19 cellular contexts compared by ENCODE assay signal in the genomic region with DNA sequence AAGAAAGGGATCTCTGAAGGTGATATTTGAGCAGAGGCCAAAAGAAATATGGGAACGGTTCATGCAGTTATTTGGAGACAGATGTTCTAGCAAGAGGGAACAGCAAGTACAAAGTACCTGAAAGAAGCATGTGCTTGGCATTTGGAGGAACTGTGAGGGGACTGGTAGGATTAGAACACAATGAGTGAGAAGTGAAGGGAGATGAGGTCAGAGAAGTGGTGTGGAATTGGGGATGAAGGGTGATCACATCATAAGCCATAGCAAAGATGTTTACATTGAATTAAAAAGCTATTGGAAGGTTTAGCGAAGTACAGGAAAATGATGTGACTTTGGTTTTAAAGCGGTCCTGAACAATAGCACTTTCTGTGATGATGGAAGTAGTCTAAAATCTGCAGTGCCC.
A peak's percentile ranks its signal among the peaks of the same experiment; 100 is the strongest.
DNase-seq lines count a peak whose midpoint lies in the region; ATAC-seq, FAIRE-seq and TF ChIP-seq lines count a peak whose summit lies in the region.
"Had no signal": no experiment of that assay in that cellular context is flagged by ENCODE, and none has a peak within 500 bp of the region (broad histone marks: within the 10 kb centered on the region; RNA-seq: fewer than 3 reads in every experiment).

No MANE protein-coding gene starts in this region.

- TF ChIP-seq POLR2A in HepG2 (IDR thresholded peaks at IDR 0.05; ENCODE audit: insufficient read depth in 1 of 2, low read depth in 2 of 2, low read length in 2 of 2) = no peak
- no peak for TF ChIP-seq POLR2A in right lobe of liver (IDR thresholded peaks at IDR 0.05)

- DNase-seq in HepG2 (ENCODE audit: low spot score) = no peak
- DNase-seq in right lobe of liver = no peak
- peak; percentile 38 for DNase-seq in DMS79 treated with DMSO at 0.1 percent for 48 hours (lab: John Stamatoyannopoulos, UW)
- DNase-seq in WTC11 (ENCODE audit: low spot score) = no peak
- no peak for DNase-seq in HUDEP-2 (lab: John Stamatoyannopoulos, UW; ENCODE audit: unreplicated experiment in 76 of 76)
- DNase-seq in HFFc6 = no peak
- DNase-seq: C1 segment of cervical spinal cord; CD4-positive, alpha-beta memory T cell; COR-L47; DMS153; EL; GDM1; GM23248; H7; HCEC 1CT had no signal

- peaks cover 17% of the 10 kb centered on the region for H3K4me1 Mint-ChIP-seq in WTC11
- H3K4me1 Mint-ChIP-seq in HFFc6 (ENCODE audit: low read depth) = no peaks in the 10 kb centered on the region
- H3K4me1 Mint-ChIP-seq: CD4-positive, alpha-beta memory T cell had no signal

- 80% methylated on average over 3 of the region's 3 CpGs for WGBS in HepG2 (ENCODE audit: low lambda C conversion rate)
- WGBS in right lobe of liver (ENCODE audit: insufficient coverage, low coverage, low lambda C conversion rate, missing lambda C conversion rate) = 85% methylated on average over 3 of the region's 3 CpGs

- H2AFZ ChIP-seq in HepG2 (ENCODE audit: low read length) = no peak overlapping the region
- H2AFZ ChIP-seq: GM23248 had no signal

- intact Hi-C loops in HepG2 (cut with micrococcal nuclease; ENCODE audit: unreplicated experiment) = no loop called here
- intact Hi-C loops in right lobe of liver (cut with DNase I) = no loop called here

- H3K4me3 ChIP-seq in HepG2 (replicated peaks in 1 of 3; ENCODE audit: insufficient read depth in 1 of 3, low read depth in 2 of 3, low read length in 3 of 3) (no peak overlapping the region), right lobe of liver (no peak overlapping the region)
- H3K4me3 ChIP-seq: GM12878, GM23248 had no signal

- H3K36me3 ChIP-seq in HepG2 (replicated peaks in 1 of 2; ENCODE audit: control insufficient read depth in 1 of 2, insufficient read depth in 2 of 2, low read length in 2 of 2) = 0 out of 5 replicates have a peak, but pooled peaks cover 0 to 2% of the 10 kb centered on the region in 2 experiments
- no peaks in the 10 kb centered on the region for H3K36me3 ChIP-seq in right lobe of liver

- H3K27ac ChIP-seq in HepG2 (ENCODE audit: extremely low read length, insufficient read depth, low read length) (peak overlapping the region; percentile 52), right lobe of liver (no peak overlapping the region)
- H3K27ac ChIP-seq: GM23248 had no signal

- H3K4me2 ChIP-seq in HepG2 (ENCODE audit: low read depth, low read length) = no peak overlapping the region; the same call in 1 of the 2 replicates

- in situ Hi-C loops in HepG2 (cut with HindIII; ENCODE audit: extremely low pct_ligation_motif_present, low pct_unique_long_range_greater_than_20kb) = no loop called here

- no peaks in the 10 kb centered on the region for H3K27me3 Mint-ChIP-seq in WTC11 (ENCODE audit: low read depth)
- H3K27me3 Mint-ChIP-seq in HFFc6 (ENCODE audit: insufficient read depth) = no peaks in the 10 kb centered on the region
- H3K27me3 Mint-ChIP-seq: CD4-positive, alpha-beta memory T cell had no signal

- TF ChIP-seq EP300 in HepG2 (IDR thresholded peaks at IDR 0.05; ENCODE audit: low read depth in 2 of 2, low read length in 2 of 2) = no peak
- TF ChIP-seq EP300 in HepG2 (CRISPR knock-in tag; IDR thresholded peaks at IDR 0.05; ENCODE audit: borderline replicate concordance) = no peak

- ATAC-seq in HepG2 (no peak), right lobe of liver (no peak), WTC11 (no peak), HG03025 (IDR thresholded peaks at IDR 0.05; ENCODE audit: low FRiP score, unreplicated experiment) (no peak)
- ATAC-seq: GM12878 had no signal

- H3K9me3 Mint-ChIP-seq in WTC11 (no peaks in the 10 kb centered on the region), HFFc6 (no peaks in the 10 kb centered on the region)

- no peak overlapping the region for H3K4me3 Mint-ChIP-seq in WTC11
- H3K4me3 Mint-ChIP-seq in HFFc6 = no peak overlapping the region
- H3K4me3 Mint-ChIP-seq: CD4-positive, alpha-beta memory T cell had no signal

- TF ChIP-seq CTCF in HepG2 (CRISPR knock-in tag; IDR thresholded peaks at IDR 0.05) (no peak), right lobe of liver (IDR thresholded peaks at IDR 0.05) (no peak), WTC11 (IDR thresholded peaks at IDR 0.05) (no peak), HFFc6 (IDR thresholded peaks at IDR 0.05) (no peak)

- CTCF ChIA-PET in HepG2 (lab: Yijun Ruan, JAX; ENCODE audit: low intra/inter-chr PET ratio, low total read pairs) (no interaction called here), WTC11 (lab: Charles Lee) (no interaction called here)

- H3K27ac Mint-ChIP-seq in WTC11 (peak overlapping the region; percentile 2; the same call in 1 of the 2 replicates), HFFc6 (no peak overlapping the region)
- H3K27ac Mint-ChIP-seq: CD4-positive, alpha-beta memory T cell had no signal

- H3K27me3 ChIP-seq in HepG2 (ENCODE audit: control insufficient read depth in 1 of 2, insufficient read depth in 2 of 2, low read length in 2 of 2) (no peaks in the 10 kb centered on the region; a peak in 1 of 5 replicates), right lobe of liver (no peaks in the 10 kb centered on the region)

- H3K9ac ChIP-seq in HepG2 (ENCODE audit: insufficient read depth, low read depth, low read length) = no peak overlapping the region
- H3K9ac ChIP-seq: GM23248 had no signal

- H3K79me2 ChIP-seq in HepG2 (ENCODE audit: insufficient read depth, low read length) = no peaks in the 10 kb centered on the region

- POLR2A ChIA-PET in HepG2 (lab: Yijun Ruan, JAX) = no interaction called here
- POLR2A ChIA-PET in WTC11 (lab: Charles Lee) = no interaction called here

- no peak for FAIRE-seq in HepG2 (lab: Jason Lieb, UNC)
- FAIRE-seq: GM12878, GM19239, H1 had no signal

- no TSS peak for BruUV-seq in HepG2 (replicated peaks; lab: Mats Ljungman, UMichigan)

- no peaks in the 10 kb centered on the region for H4K20me1 ChIP-seq in HepG2 (ENCODE audit: insufficient read depth, low read length)

- TF ChIP-seq RAD21 in HepG2 (CRISPR knock-in tag; IDR thresholded peaks at IDR 0.05) = no peak

- H3K9me3 ChIP-seq in HepG2 (ENCODE audit: low read length) = no peaks in the 10 kb centered on the region
- no peaks in the 10 kb centered on the region for H3K9me3 ChIP-seq in right lobe of liver

- peaks cover 52% of the 10 kb centered on the region for H3K4me1 ChIP-seq in HepG2 (ENCODE audit: insufficient read depth, low read length)
- peaks cover 0 to 7% (median 0%) of the 10 kb centered on the region in 4 donors for H3K4me1 ChIP-seq in right lobe of liver

- H3K36me3 Mint-ChIP-seq in WTC11 (no peaks in the 10 kb centered on the region), HFFc6 (ENCODE audit: low read depth) (no peaks in the 10 kb centered on the region)

TF ChIP-seq in HepG2, 621 proteins besides CTCF, POLR2A, EP300 and RAD21 (continues in another document):
- no peak for TF ChIP-seq DR1 (CRISPR knock-in tag; IDR thresholded peaks at IDR 0.05)
- no peak for TF ChIP-seq FOXA3 (CRISPR knock-in tag; IDR thresholded peaks at IDR 0.05)
- TF ChIP-seq, protein P1, sequence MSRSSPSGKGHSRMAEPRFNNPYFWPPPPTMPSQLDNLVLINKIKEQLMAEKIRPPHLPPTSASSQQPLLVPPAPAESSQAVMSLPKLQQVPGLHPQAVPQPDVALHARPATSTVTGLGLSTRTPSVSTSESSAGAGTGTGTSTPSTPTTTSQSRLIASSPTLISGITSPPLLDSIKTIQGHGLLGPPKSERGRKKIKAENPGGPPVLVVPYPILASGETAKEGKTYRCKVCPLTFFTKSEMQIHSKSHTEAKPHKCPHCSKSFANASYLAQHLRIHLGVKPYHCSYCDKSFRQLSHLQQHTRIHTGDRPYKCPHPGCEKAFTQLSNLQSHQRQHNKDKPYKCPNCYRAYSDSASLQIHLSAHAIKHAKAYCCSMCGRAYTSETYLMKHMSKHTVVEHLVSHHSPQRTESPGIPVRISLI (CRISPR knock-in tag; IDR thresholded peaks at IDR 0.05; ENCODE audit: borderline replicate concordance) = no peak
- TF ChIP-seq, protein P2, sequence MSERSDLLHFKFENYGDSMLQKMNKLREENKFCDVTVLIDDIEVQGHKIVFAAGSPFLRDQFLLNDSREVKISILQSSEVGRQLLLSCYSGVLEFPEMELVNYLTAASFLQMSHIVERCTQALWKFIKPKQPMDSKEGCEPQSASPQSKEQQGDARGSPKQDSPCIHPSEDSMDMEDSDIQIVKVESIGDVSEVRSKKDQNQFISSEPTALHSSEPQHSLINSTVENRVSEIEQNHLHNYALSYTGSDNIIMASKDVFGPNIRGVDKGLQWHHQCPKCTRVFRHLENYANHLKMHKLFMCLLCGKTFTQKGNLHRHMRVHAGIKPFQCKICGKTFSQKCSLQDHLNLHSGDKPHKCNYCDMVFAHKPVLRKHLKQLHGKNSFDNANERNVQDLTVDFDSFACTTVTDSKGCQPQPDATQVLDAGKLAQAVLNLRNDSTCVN (CRISPR knock-in tag; IDR thresholded peaks at IDR 0.05; ENCODE audit: borderline replicate concordance) = no peak
- no peak for TF ChIP-seq ZSCAN25 (CRISPR knock-in tag; IDR thresholded peaks at IDR 0.05)
- TF ChIP-seq CENPT (CRISPR knock-in tag; IDR thresholded peaks at IDR 0.05; ENCODE audit: low read depth) = no peak
- TF ChIP-seq NCOR1 (IDR thresholded peaks at IDR 0.05; ENCODE audit: borderline replicate concordance, low read length) = no peak

TF ChIP-seq in WTC11, 78 proteins besides CTCF, POLR2A, EP300 and RAD21 (continues in another document):
- TF ChIP-seq, protein P3, sequence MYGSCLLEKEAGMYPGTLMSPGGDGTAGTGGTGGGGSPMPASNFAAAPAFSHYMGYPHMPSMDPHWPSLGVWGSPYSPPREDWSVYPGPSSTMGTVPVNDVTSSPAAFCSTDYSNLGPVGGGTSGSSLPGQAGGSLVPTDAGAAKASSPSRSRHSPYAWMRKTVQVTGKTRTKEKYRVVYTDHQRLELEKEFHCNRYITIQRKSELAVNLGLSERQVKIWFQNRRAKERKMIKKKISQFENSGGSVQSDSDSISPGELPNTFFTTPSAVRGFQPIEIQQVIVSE (CRISPR knock-in tag; IDR thresholded peaks at IDR 0.05; ENCODE audit: borderline replicate concordance) = no peak
